Comparison of ENCODE assay signal across 8 cellular contexts in the genomic region with DNA sequence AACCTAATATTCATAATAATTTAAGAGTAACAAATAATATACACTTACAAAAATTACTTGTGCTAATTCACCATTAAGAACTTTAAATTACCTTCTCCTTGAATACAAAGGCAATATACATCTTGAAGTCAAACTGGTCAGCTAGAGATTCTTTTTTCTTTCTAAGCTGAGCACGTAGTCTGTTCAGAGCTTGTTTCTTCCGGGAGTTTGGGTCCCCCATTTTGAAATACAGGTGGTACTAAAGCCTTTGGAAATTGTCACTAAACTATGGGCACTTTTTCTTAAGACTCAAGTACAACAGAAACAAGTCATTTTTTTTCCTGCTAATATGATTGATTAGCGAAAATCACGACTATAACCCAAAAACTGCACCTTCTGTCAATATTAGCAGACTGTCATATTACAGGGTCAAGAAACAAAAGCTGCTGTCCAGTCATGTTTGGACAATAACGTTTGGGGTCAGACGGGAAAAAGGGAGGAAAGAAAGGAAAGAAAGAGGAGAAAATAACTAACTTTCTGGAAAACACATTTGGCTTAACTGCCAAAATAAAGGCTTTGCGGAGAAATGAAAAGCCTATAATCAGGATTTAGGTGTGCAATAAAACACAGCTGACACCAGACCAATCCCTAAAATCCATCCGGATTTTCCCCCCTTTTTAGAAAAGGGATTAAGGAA. TPM values are rescaled to one million over a fixed set of nuclear protein-coding genes. Genes with fewer than 3 reads are reported as not detected.
DNase-seq lines count a peak whose midpoint lies in the region; TF ChIP-seq lines count a peak whose summit lies in the region.

No MANE protein-coding gene starts in this region.

- H3K4me1 Mint-ChIP-seq in activated T-cell treated with anti-CD3 and anti-CD28 coated beads, Interleukin-2, amount 50 U/mL, for 24 hours (ENCODE audit: low read depth): peaks cover 55% of the 10 kb centered on the region
- peaks cover 46% of the 10 kb centered on the region for H3K4me1 Mint-ChIP-seq in activated naive CD8-positive, alpha-beta T cell treated with anti-CD3 and anti-CD28 coated beads for 36 hours

- peaks cover 24% of the 10 kb centered on the region in 2 donors for H3K36me3 ChIP-seq in thyroid gland

- H3K27me3 Mint-ChIP-seq in activated T-cell treated with anti-CD3 and anti-CD28 coated beads, Interleukin-2, amount 50 U/mL, for 24 hours: no peaks in the 10 kb centered on the region
- peaks cover 5% of the 10 kb centered on the region for H3K27me3 Mint-ChIP-seq in activated naive CD8-positive, alpha-beta T cell treated with anti-CD3 and anti-CD28 coated beads for 36 hours

- no peak for DNase-seq in activated T-cell treated with anti-CD3 and anti-CD28 coated beads, Interleukin-2, amount 50 U/mL, for 24 hours
- no peak for DNase-seq in activated T-cell treated with anti-CD3 and anti-CD28 coated beads, Interleukin-2, amount 50 U/mL, for 48 hours
- DNase-seq in activated naive CD8-positive, alpha-beta T cell treated with anti-CD3 and anti-CD28 coated beads for 36 hours: no peak
- DNase-seq in left kidney (ENCODE audit: low read depth, low spot score) (peak; percentile 13), thyroid gland (no peak), NCI-H345 treated with DMSO at 0.1 percent for 48 hours (lab: John Stamatoyannopoulos, UW; ENCODE audit: unreplicated experiment) (no peak), SHP77 (lab: John Stamatoyannopoulos, UW) (no peak), OCI-M2 (lab: John Stamatoyannopoulos, UW; ENCODE audit: unreplicated experiment) (no peak)

- peaks cover 77% of the 10 kb centered on the region for H3K36me3 Mint-ChIP-seq in activated T-cell treated with anti-CD3 and anti-CD28 coated beads, Interleukin-2, amount 50 U/mL, for 24 hours (ENCODE audit: low read depth)
- peaks cover 60% of the 10 kb centered on the region for H3K36me3 Mint-ChIP-seq in activated naive CD8-positive, alpha-beta T cell treated with anti-CD3 and anti-CD28 coated beads for 36 hours

- TF ChIP-seq POLR2A in thyroid gland (IDR thresholded peaks at IDR 0.05): no peak

- 20% methylated on average over 8 of the region's 8 CpGs for WGBS in thyroid gland, 2 donors

- H3K27ac Mint-ChIP-seq in activated T-cell treated with anti-CD3 and anti-CD28 coated beads, Interleukin-2, amount 50 U/mL, for 24 hours: peak overlapping the region; percentile 98
- H3K27ac Mint-ChIP-seq in activated naive CD8-positive, alpha-beta T cell treated with anti-CD3 and anti-CD28 coated beads for 36 hours: peak overlapping the region; percentile 100

- H3K27me3 ChIP-seq in thyroid gland: no peaks in the 10 kb centered on the region

- TF ChIP-seq CTCF in thyroid gland (IDR thresholded peaks at IDR 0.05): no peak

- intact Hi-C loops in thyroid gland (cut with DNase I): loop anchor here (5.0 kb wide), 1 partner anchor 54 kb away; a partner anchor contains a TSS

- H3K4me3 ChIP-seq in thyroid gland (replicated peaks in 1 of 3): peak overlapping the region in 2 of 3 donors; percentile 85 to 99

- peak overlapping the region; percentile 98 for H3K4me3 Mint-ChIP-seq in activated T-cell treated with anti-CD3 and anti-CD28 coated beads, Interleukin-2, amount 50 U/mL, for 24 hours
- peak overlapping the region; percentile 100 for H3K4me3 Mint-ChIP-seq in activated naive CD8-positive, alpha-beta T cell treated with anti-CD3 and anti-CD28 coated beads for 36 hours

- H3K9me3 Mint-ChIP-seq in activated T-cell treated with anti-CD3 and anti-CD28 coated beads, Interleukin-2, amount 50 U/mL, for 24 hours: no peaks in the 10 kb centered on the region
- no peaks in the 10 kb centered on the region for H3K9me3 Mint-ChIP-seq in activated naive CD8-positive, alpha-beta T cell treated with anti-CD3 and anti-CD28 coated beads for 36 hours

- no peaks in the 10 kb centered on the region for H3K9me3 ChIP-seq in thyroid gland

- H3K4me1 ChIP-seq in thyroid gland: peaks cover 25 to 38% of the 10 kb centered on the region in 2 donors

- H3K27ac ChIP-seq in thyroid gland: peak overlapping the region; percentile 96 to 99 (median 98)

RNA-seq across cellular contexts. Expression of a gene that starts 0.4 kb away (rescaled TPM):
- total RNA-seq in activated naive CD8-positive, alpha-beta T cell treated with anti-CD3 and anti-CD28 coated beads for 36 hours: 100 to 1,000 TPM; 110 to 111 TPM
- 100 to 1,000 TPM in 1 of 4 donors, 10 to 100 TPM in 3; 58.4 to 108 (median 87.3) TPM for total RNA-seq in thyroid gland

RNA-seq across cellular contexts. Expression of a gene that starts 51.7 kb away (rescaled TPM):
- 10 to 100 TPM; 22.9 to 24.2 TPM for total RNA-seq in activated naive CD8-positive, alpha-beta T cell treated with anti-CD3 and anti-CD28 coated beads for 36 hours
- 10 to 100 TPM in 2 of 4 donors, 1 to 10 TPM in 2; 5.5 to 13.3 (median 8.6) TPM for total RNA-seq in thyroid gland

RNA-seq across cellular contexts. Expression of a gene that starts 51.9 kb away (rescaled TPM):
- total RNA-seq in activated naive CD8-positive, alpha-beta T cell treated with anti-CD3 and anti-CD28 coated beads for 36 hours: 10 to 100 TPM; 43.7 to 45.9 TPM
- total RNA-seq in thyroid gland: 10 to 100 TPM; 16.8 to 45.6 (median 28.1) TPM

RNA-seq across cellular contexts. Expression of a gene that starts 56.1 kb away (rescaled TPM):
- total RNA-seq in activated naive CD8-positive, alpha-beta T cell treated with anti-CD3 and anti-CD28 coated beads for 36 hours: 10 to 100 TPM; 74.1 to 75.8 TPM
- 10 to 100 TPM in 2 of 4 donors, 1 to 10 TPM in 2; 9.4 to 25.8 (median 14.5) TPM for total RNA-seq in thyroid gland
